14 cellular contexts compared by ENCODE assay signal in genomic region chr22:39663751-39664150, GRCh38.
DNase-seq lines count a peak whose midpoint lies in the region; ATAC-seq and TF ChIP-seq lines count a peak whose summit lies in the region.
"Had no signal": no experiment of that assay in that cellular context is flagged by ENCODE, and none has a peak within 500 bp of the region (broad histone marks: within the 10 kb centered on the region; RNA-seq: fewer than 3 reads in every experiment).

No MANE protein-coding gene starts in this region.

- H3K79me1 ChIP-seq in trophoblast cell (ENCODE audit: low read length), result no peaks in the 10 kb centered on the region

- no peak overlapping the region for H4K91ac ChIP-seq in trophoblast cell (ENCODE audit: low read depth, low read length)

- peaks cover 2 to 42% (median 3%) of the 10 kb centered on the region in 3 donors for H3K36me3 Mint-ChIP-seq in CD8-positive, alpha-beta memory T cell
- H3K36me3 Mint-ChIP-seq in HFFc6 (ENCODE audit: low read depth), result no peaks in the 10 kb centered on the region

- H3K27me3 Mint-ChIP-seq in CD8-positive, alpha-beta memory T cell, result peaks cover 11 to 15% of the 10 kb centered on the region in 2 donors
- H3K27me3 Mint-ChIP-seq in HFFc6 (ENCODE audit: insufficient read depth), result peaks cover 26% of the 10 kb centered on the region

- DNase-seq in CD8-positive, alpha-beta memory T cell, result no peak
- DNase-seq in NT2/D1 (ENCODE audit: low read depth, low spot score) (no peak), HFFc6 (no peak), trophoblast cell (no peak)
- DNase-seq: activated effector memory CD4-positive, alpha-beta T cell treated with Interleukin-2 at 50 U/mL for 16 hours; foreskin keratinocyte; left ventricle myocardium superior; NCI-H187; NCI-H510A had no signal

- H3K9ac ChIP-seq in NT2/D1 (ENCODE audit: insufficient read length, low read depth), result peak overlapping the region; percentile 42
- H3K9ac ChIP-seq in iPS-20b (ENCODE audit: low read depth, low read length), result no peak overlapping the region
- H3K9ac ChIP-seq in trophoblast cell (ENCODE audit: low read length), result no peak overlapping the region
- H3K9ac ChIP-seq: parathyroid adenoma had no signal

- no peak overlapping the region for H4K12ac ChIP-seq in trophoblast cell (ENCODE audit: low read depth, low read length)

- no peak overlapping the region for H3K23ac ChIP-seq in trophoblast cell (ENCODE audit: low read length)

- no peaks in the 10 kb centered on the region for H3K9me3 ChIP-seq in CD8-positive, alpha-beta memory T cell (ENCODE audit: low read length)
- H3K9me3 ChIP-seq in NT2/D1 (ENCODE audit: insufficient read depth, low read length) (no peaks in the 10 kb centered on the region), iPS-20b (ENCODE audit: insufficient read depth, low read depth, low read length) (no peaks in the 10 kb centered on the region), trophoblast cell (ENCODE audit: insufficient read depth, low read depth, low read length) (peaks cover 13% of the 10 kb centered on the region)

- TF ChIP-seq CTCF in 22Rv1 (IDR thresholded peaks at IDR 0.05) (no peak), HFFc6 (IDR thresholded peaks at IDR 0.05) (no peak)

- H3K18ac ChIP-seq in trophoblast cell (ENCODE audit: low read length), result no peak overlapping the region

- no peak overlapping the region for H2BK120ac ChIP-seq in trophoblast cell (ENCODE audit: insufficient read depth, low read length, poor library complexity)

- peaks cover 33% of the 10 kb centered on the region for H3K4me1 ChIP-seq in CD8-positive, alpha-beta memory T cell (ENCODE audit: insufficient read depth, low read length)
- H3K4me1 ChIP-seq in NT2/D1 (ENCODE audit: insufficient read depth, insufficient read length), result peaks cover 9% of the 10 kb centered on the region
- H3K4me1 ChIP-seq in iPS-20b (ENCODE audit: insufficient read depth, low read length), result peaks cover 6% of the 10 kb centered on the region; the same call in 1 of the 2 replicates
- H3K4me1 ChIP-seq in trophoblast cell (ENCODE audit: control insufficient read depth in 1 of 2, insufficient read depth in 2 of 2, low read length in 2 of 2), result no peaks in the 10 kb centered on the region
- H3K4me1 ChIP-seq: foreskin keratinocyte, parathyroid adenoma had no signal

- no peak overlapping the region for H3K4me3 ChIP-seq in CD8-positive, alpha-beta memory T cell (ENCODE audit: low read length)
- H3K4me3 ChIP-seq in NT2/D1 (ENCODE audit: insufficient read length, low read depth) (no peak overlapping the region), iPS-20b (ENCODE audit: low read length) (peak overlapping the region; percentile 59), trophoblast cell (ENCODE audit: low read depth, low read length) (no peak overlapping the region)

- WGBS in trophoblast cell (ENCODE audit: extremely low coverage, insufficient coverage, insufficient read length), result no CpG with 5 or more reads among the region's 22 CpGs

- H3K27ac Mint-ChIP-seq in CD8-positive, alpha-beta memory T cell, result no peak overlapping the region
- H3K27ac Mint-ChIP-seq in HFFc6, result no peak overlapping the region
- H3K27ac Mint-ChIP-seq: T-helper 2 cell treated with Interferon-gamma antibody and Interleukin-4, amounts not matched to agents 5 μg/mL and 100 μg/mL, for 36 hours had no signal

- peaks cover 0 to 3% (median 0%) of the 10 kb centered on the region in 5 donors for H3K9me3 Mint-ChIP-seq in CD8-positive, alpha-beta memory T cell
- no peaks in the 10 kb centered on the region for H3K9me3 Mint-ChIP-seq in HFFc6
- H3K9me3 Mint-ChIP-seq: T-helper 2 cell treated with Interferon-gamma antibody and Interleukin-4, amounts not matched to agents 5 μg/mL and 100 μg/mL, for 36 hours had no signal

- CTCF ChIA-PET in CD8-positive, alpha-beta memory T cell (lab: Charles Lee), result no interaction called here

- no peak overlapping the region for H2BK12ac ChIP-seq in trophoblast cell (ENCODE audit: low read length)

- peak overlapping the region in 5 of 7 donors; percentile 19 to 74 (median 43) for H3K4me3 Mint-ChIP-seq in CD8-positive, alpha-beta memory T cell
- H3K4me3 Mint-ChIP-seq in HFFc6, result no peak overlapping the region

- H3K27me3 ChIP-seq in CD8-positive, alpha-beta memory T cell (ENCODE audit: insufficient read depth, low read length, poor library complexity, severe bottlenecking), result peaks cover 9% of the 10 kb centered on the region
- peaks cover 46% of the 10 kb centered on the region for H3K27me3 ChIP-seq in NT2/D1 (ENCODE audit: insufficient read depth, insufficient read length)
- peaks cover 57% of the 10 kb centered on the region for H3K27me3 ChIP-seq in iPS-20b (ENCODE audit: insufficient read depth, low read length)
- peaks cover 31% of the 10 kb centered on the region for H3K27me3 ChIP-seq in trophoblast cell (ENCODE audit: insufficient read depth, low read length)

- H2BK5ac ChIP-seq in trophoblast cell (ENCODE audit: low read depth, low read length, poor library complexity), result no peak overlapping the region

- H4K8ac ChIP-seq in trophoblast cell (ENCODE audit: low read depth, low read length), result no peak overlapping the region

- no peak for ATAC-seq in HG03280 (IDR thresholded peaks at IDR 0.05; ENCODE audit: unreplicated experiment)
- ATAC-seq: foreskin keratinocyte, left ventricle myocardium superior had no signal

- H2AFZ ChIP-seq in trophoblast cell (ENCODE audit: insufficient read depth, low read length, poor library complexity), result no peak overlapping the region
- H2AFZ ChIP-seq: parathyroid adenoma had no signal

- peaks cover 32 to 63% (median 37%) of the 10 kb centered on the region in 3 donors for H3K4me1 Mint-ChIP-seq in CD8-positive, alpha-beta memory T cell
- H3K4me1 Mint-ChIP-seq in HFFc6 (ENCODE audit: low read depth), result no peaks in the 10 kb centered on the region

- H3K4ac ChIP-seq in trophoblast cell (ENCODE audit: low read depth, low read length), result no peak overlapping the region

- POLR2A ChIA-PET in CD8-positive, alpha-beta memory T cell (lab: Charles Lee), result no interaction called here

- no peaks in the 10 kb centered on the region for H3K79me2 ChIP-seq in trophoblast cell (ENCODE audit: control insufficient read depth, insufficient read depth, low read length, poor library complexity)
- H3K79me2 ChIP-seq: parathyroid adenoma had no signal

- no peak overlapping the region for H2AK5ac ChIP-seq in trophoblast cell (ENCODE audit: low read length)

- no peak overlapping the region for H3K14ac ChIP-seq in trophoblast cell (ENCODE audit: low read length)

- no peak overlapping the region for H3K4me2 ChIP-seq in trophoblast cell (ENCODE audit: low read length)

- H3K36me3 ChIP-seq in CD8-positive, alpha-beta memory T cell (ENCODE audit: insufficient read depth, low read length), result no peaks in the 10 kb centered on the region
- H3K36me3 ChIP-seq in NT2/D1 (ENCODE audit: insufficient read depth, insufficient read length, low read length) (no peaks in the 10 kb centered on the region), iPS-20b (ENCODE audit: insufficient read depth, low read depth, low read length) (no peaks in the 10 kb centered on the region), trophoblast cell (ENCODE audit: control insufficient read depth in 1 of 2, insufficient read depth in 2 of 2, low read length in 2 of 2) (no peaks in the 10 kb centered on the region)

- H3K27ac ChIP-seq in 22Rv1, result peak overlapping the region; percentile 29; the same call in 1 of the 2 replicates
- H3K27ac ChIP-seq in CD8-positive, alpha-beta memory T cell (ENCODE audit: low read depth, low read length), result no peak overlapping the region
- H3K27ac ChIP-seq in iPS-20b (ENCODE audit: low read length), result no peak overlapping the region
- no peak overlapping the region for H3K27ac ChIP-seq in trophoblast cell (ENCODE audit: low read depth, low read length)
- H3K27ac ChIP-seq: foreskin keratinocyte, parathyroid adenoma had no signal
